ENCODE assay signal across 1 cellular context in genomic region chr17:28657756-28658155, GRCh38.
TF ChIP-seq lines count a peak whose summit lies in the region.

No MANE protein-coding gene starts in this region.

TF ChIP-seq in HepG2, 621 proteins besides CTCF, POLR2A, EP300 and RAD21:
- TF ChIP-seq PAX8 (CRISPR knock-in tag; IDR thresholded peaks at IDR 0.05; ENCODE audit: borderline replicate concordance): no peak
- no peak for TF ChIP-seq ZNF280D (CRISPR knock-in tag; IDR thresholded peaks at IDR 0.05)
- peak; percentile 77 for TF ChIP-seq FOSL2 (CRISPR knock-in tag; IDR thresholded peaks at IDR 0.05)
- TF ChIP-seq FOSL1 (CRISPR knock-in tag; IDR thresholded peaks at IDR 0.05; ENCODE audit: borderline replicate concordance): peak; percentile 37; the same call in 1 of the 2 replicates
- TF ChIP-seq SNAPC2 (CRISPR knock-in tag; IDR thresholded peaks at IDR 0.05): no peak
- TF ChIP-seq ZNF292 (CRISPR knock-in tag; IDR thresholded peaks at IDR 0.05; ENCODE audit: borderline replicate concordance, low read depth): no peak
- TF ChIP-seq ZBTB7A (CRISPR knock-in tag; IDR thresholded peaks at IDR 0.05): no peak
- no peak for TF ChIP-seq ZNF616 (CRISPR knock-in tag; IDR thresholded peaks at IDR 0.05; ENCODE audit: low read depth)
- TF ChIP-seq CHD2 (IDR thresholded peaks at IDR 0.05; ENCODE audit: low read depth, low read length): no peak
- no peak for TF ChIP-seq KDM3A (CRISPR knock-in tag; IDR thresholded peaks at IDR 0.05; ENCODE audit: low read depth)
- TF ChIP-seq BRCA1 (CRISPR knock-in tag; IDR thresholded peaks at IDR 0.05): no peak
